Comparison of ENCODE assay signal across 15 cellular contexts in the genomic region with DNA sequence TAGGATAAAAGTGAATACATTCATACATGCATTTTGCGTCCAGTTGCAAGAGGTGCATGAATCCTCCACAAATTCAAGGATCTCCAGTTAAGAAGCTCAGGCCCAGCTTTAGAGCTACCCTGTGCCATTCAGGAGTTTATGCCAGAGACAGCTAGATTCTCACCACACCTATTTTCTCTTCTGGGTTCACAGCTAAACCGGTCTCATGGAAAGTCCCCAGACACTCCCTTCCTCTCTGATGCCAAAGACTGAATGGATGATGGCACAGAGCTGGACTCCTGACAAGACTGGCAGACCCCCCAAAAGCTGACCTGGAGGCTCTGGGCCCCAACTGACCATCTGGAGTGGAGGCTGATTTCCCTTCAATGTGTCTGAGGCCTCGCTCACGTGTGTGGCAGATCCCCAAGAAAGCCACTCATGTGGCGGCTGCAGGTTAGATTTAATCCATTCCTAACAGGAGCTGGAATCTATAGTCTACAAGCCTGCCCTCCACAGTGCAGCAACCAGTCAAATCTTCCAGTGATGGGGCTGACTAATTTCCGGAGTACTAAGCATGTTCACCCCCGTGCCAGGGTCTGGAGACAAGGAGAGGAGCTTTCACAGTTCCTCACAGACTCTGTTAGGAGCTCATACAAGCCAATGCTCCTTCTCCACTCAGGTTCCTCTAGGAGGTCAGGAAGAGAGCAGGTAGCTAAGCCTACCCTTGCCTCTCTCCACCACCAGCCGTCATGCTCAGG.
"Had no signal": no experiment of that assay in that cellular context is flagged by ENCODE, and none has a peak within 500 bp of the region (broad histone marks: within the 10 kb centered on the region; RNA-seq: fewer than 3 reads in every experiment).

No MANE protein-coding gene starts in this region.

- ATAC-seq: activated CD4-positive, alpha-beta T cell treated with anti-CD3 and anti-CD28 coated beads for 36 hours; activated naive CD4-positive, alpha-beta T cell treated with anti-CD3 and anti-CD28 coated beads, Interleukin-2, amount 50 U/mL, for 72 hours; gastroesophageal sphincter had no signal

- H3K4me1 ChIP-seq: gastroesophageal sphincter, heart right ventricle, sigmoid colon, spleen, testis had no signal

- H3K4me3 ChIP-seq: gastroesophageal sphincter, heart right ventricle, sigmoid colon, spleen, testis had no signal

- H3K9me3 ChIP-seq: gastroesophageal sphincter, sigmoid colon, spleen, testis had no signal

- H3K27ac ChIP-seq: gastroesophageal sphincter, heart right ventricle, sigmoid colon, spleen, testis had no signal

- DNase-seq: activated CD4-positive, alpha-beta T cell treated with anti-CD3 and anti-CD28 coated beads for 36 hours; activated CD4-positive, alpha-beta T cell treated with anti-CD3 and anti-CD28 coated beads, Interleukin-2, amount 50 U/mL, for 48 hours; activated gamma-delta T cell treated with Interleukin-2 at 50 U/mL for 16 hours; activated T-cell treated with anti-CD3 and anti-CD28 coated beads for 4 hours; heart right ventricle; kidney glomerular epithelial cell; sigmoid colon; spleen; stimulated activated naive CD4-positive, alpha-beta T cell treated with Interleukin-2 at 50 U/mL for 16 hours; SW 1271; T-helper 2 cell had no signal

- H3K27me3 ChIP-seq: sigmoid colon, spleen, testis had no signal

- H3K36me3 ChIP-seq: gastroesophageal sphincter, heart right ventricle, sigmoid colon, spleen, WERI-Rb-1 had no signal
